Comparison of ENCODE assay signal across 8 cellular contexts in the genomic region with DNA sequence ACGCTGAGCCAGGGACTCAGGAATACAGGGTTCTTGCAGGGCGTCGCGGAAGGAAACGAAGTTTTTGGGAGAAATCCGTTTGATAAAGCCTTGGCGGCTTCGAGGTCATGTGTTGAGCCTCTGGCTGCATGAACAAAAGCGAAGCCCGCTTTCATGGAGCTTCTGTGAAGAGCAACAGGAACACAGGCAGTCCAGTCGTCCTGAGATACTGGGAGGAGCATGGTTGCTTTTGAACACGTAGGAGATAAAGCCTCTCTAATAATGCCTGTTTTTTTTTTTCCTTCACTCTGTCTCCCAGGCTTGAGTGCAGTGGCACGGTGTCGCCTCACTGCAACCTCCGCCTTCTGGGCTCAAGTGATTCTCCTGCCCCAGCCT. TPM values are rescaled to one million over a fixed set of nuclear protein-coding genes. Genes with fewer than 3 reads are reported as not detected.
DNase-seq lines count a peak whose midpoint lies in the region; ATAC-seq and TF ChIP-seq lines count a peak whose summit lies in the region.

No MANE protein-coding gene starts in this region.

- TF ChIP-seq CTCF in HL-60 (IDR thresholded peaks at IDR 0.05; ENCODE audit: insufficient read depth, low read length): no peak
- TF ChIP-seq CTCF in mammary epithelial cell (conservative IDR thresholded peaks at IDR 0.05 in 1 of 2, IDR thresholded peaks at IDR 0.05 in 1 of 2; ENCODE audit: extremely low read depth in 1 of 2, insufficient read depth in 1 of 2, low read depth in 1 of 2, low read length in 2 of 2): no peak

- H3K14ac ChIP-seq in mesenchymal stem cell (ENCODE audit: low read length in 2 of 2): peak overlapping the region in 1 of 2 experiments; percentile 79

- H2AFZ ChIP-seq in mammary epithelial cell (ENCODE audit: low read depth, low read length) (peak overlapping the region; percentile 98), mesenchymal stem cell (ENCODE audit: low read depth, low read length) (peak overlapping the region; percentile 98)

- WGBS in mammary epithelial cell (ENCODE audit: low coverage, missing lambda C conversion rate): 17% methylated on average over 13 of the region's 15 CpGs
- WGBS in mesenchymal stem cell: 27% methylated on average over 14 of the region's 15 CpGs

- in situ Hi-C loops in mammary epithelial cell (cut with MboI; ENCODE audit: low sequenced_read_pairs in 2 of 2): no loop called here

- peak overlapping the region; percentile 73 to 96 for H3K18ac ChIP-seq in mesenchymal stem cell (ENCODE audit: low read depth in 1 of 2, low read length in 2 of 2)

- H3K23ac ChIP-seq in mesenchymal stem cell (ENCODE audit: low read length in 2 of 2): peak overlapping the region in 1 of 2 experiments; percentile 64

- H3K4me3 ChIP-seq in HL-60 (replicated peaks; ENCODE audit: insufficient read depth, low read length): peak overlapping the region; percentile 64
- H3K4me3 ChIP-seq in mammary epithelial cell (replicated peaks in 1 of 3; ENCODE audit: insufficient read depth in 1 of 3, low read depth in 2 of 3, low read length in 3 of 3): peak overlapping the region; percentile 55 to 65 (median 62)
- peak overlapping the region; percentile 70 to 90 for H3K4me3 ChIP-seq in mesenchymal stem cell (ENCODE audit: insufficient read depth in 1 of 2, low read depth in 1 of 2, low read length in 2 of 2)

- intact Hi-C loops in mammary epithelial cell (cut with micrococcal nuclease): no loop called here

- H3K9me3 ChIP-seq in mammary epithelial cell (replicated peaks; ENCODE audit: insufficient read depth, low read length) (peaks cover 23% of the 10 kb centered on the region), mesenchymal stem cell (ENCODE audit: control insufficient read depth, low read length) (peaks cover 34% of the 10 kb centered on the region)

- H3K4me2 ChIP-seq in mammary epithelial cell (ENCODE audit: insufficient read depth, low read depth, low read length): peak overlapping the region; percentile 88
- H3K4me2 ChIP-seq in mesenchymal stem cell (ENCODE audit: low read length, poor library complexity, severe bottlenecking): peak overlapping the region; percentile 90

- no peaks in the 10 kb centered on the region for H4K20me1 ChIP-seq in mammary epithelial cell (ENCODE audit: insufficient read depth, low read length)

- no peak overlapping the region for H3K27ac ChIP-seq in HL-60 (replicated peaks)
- no peak overlapping the region for H3K27ac ChIP-seq in mammary epithelial cell (ENCODE audit: insufficient read depth, low read depth, low read length)
- no peak overlapping the region for H3K27ac ChIP-seq in mesenchymal stem cell (ENCODE audit: low read length, poor library complexity, severe bottlenecking)

- peak; percentile 10 for ATAC-seq in GM18909 (IDR thresholded peaks at IDR 0.05; ENCODE audit: poor library complexity, unreplicated experiment)
- ATAC-seq in HG03469 (IDR thresholded peaks at IDR 0.05; ENCODE audit: unreplicated experiment): no peak

- peaks cover 2% of the 10 kb centered on the region for H3K4me1 ChIP-seq in mammary epithelial cell (ENCODE audit: insufficient read depth, low read length)
- peaks cover 4% of the 10 kb centered on the region for H3K4me1 ChIP-seq in mesenchymal stem cell (ENCODE audit: control insufficient read depth, insufficient read depth, low read depth, low read length)

- no peaks in the 10 kb centered on the region for H3K79me2 ChIP-seq in mammary epithelial cell (ENCODE audit: insufficient read depth, low read length)

- H2BK5ac ChIP-seq in mesenchymal stem cell (ENCODE audit: low read depth, low read length, poor library complexity, severe bottlenecking): no peak overlapping the region

- no peak for DNase-seq in HL-60 (ENCODE audit: low read depth in 1 of 2, low spot score in 1 of 2)
- no peak for DNase-seq in mammary epithelial cell
- DNase-seq in mesenchymal stem cell: no peak
- DNase-seq in NCI-H2171 (lab: John Stamatoyannopoulos, UW): no peak
- DNase-seq in dermis blood vessel endothelial cell: no peak
- no peak for DNase-seq in ecto neural progenitor cell (ENCODE audit: low spot score)

- H4K8ac ChIP-seq in mesenchymal stem cell (ENCODE audit: low read length): peak overlapping the region; percentile 74

- no peaks in the 10 kb centered on the region for H3K27me3 ChIP-seq in HL-60 (ENCODE audit: insufficient read depth, poor library complexity, severe bottlenecking)
- no peaks in the 10 kb centered on the region for H3K27me3 ChIP-seq in mammary epithelial cell (ENCODE audit: insufficient read depth, low read length)
- H3K27me3 ChIP-seq in mesenchymal stem cell (ENCODE audit: control insufficient read depth in 1 of 2, insufficient read depth in 1 of 2, low read length in 2 of 2): no peaks in the 10 kb centered on the region

- H3K4ac ChIP-seq in mesenchymal stem cell (ENCODE audit: low read depth in 1 of 2, low read length in 2 of 2): peak overlapping the region; percentile 46 to 88

- H2AK5ac ChIP-seq in mesenchymal stem cell (ENCODE audit: low read length, severe bottlenecking): no peak overlapping the region

- peak overlapping the region; percentile 73 for H2BK15ac ChIP-seq in mesenchymal stem cell (ENCODE audit: low read depth, poor library complexity, severe bottlenecking)

- dilution Hi-C loops in mammary epithelial cell (cut with HindIII; ENCODE audit: low sequenced_read_pairs): no loop called here

- no peak overlapping the region for H2BK120ac ChIP-seq in mesenchymal stem cell (ENCODE audit: low read depth, low read length)

- no peak overlapping the region for H3K9ac ChIP-seq in mammary epithelial cell (ENCODE audit: insufficient read depth, low read length)
- H3K9ac ChIP-seq in mesenchymal stem cell (ENCODE audit: low read length): peak overlapping the region; percentile 90

- CTCF ChIA-PET in mammary epithelial cell (lab: Charles Lee; ENCODE audit: low non-redundant PET): interaction anchor here (0.6 kb wide), 1 partner anchor 41 kb away, joined by 3 read pairs; no protein-coding TSS in a partner anchor

- no peak overlapping the region for H2BK12ac ChIP-seq in mesenchymal stem cell (ENCODE audit: low read length in 2 of 2)

- peak overlapping the region; percentile 71 for H4K91ac ChIP-seq in mesenchymal stem cell (ENCODE audit: low read length)

- BruUV-seq in mammary epithelial cell (replicated peaks; lab: Mats Ljungman, UMichigan): no TSS peak

- no peaks in the 10 kb centered on the region for H3K36me3 ChIP-seq in mammary epithelial cell (ENCODE audit: insufficient read depth, low read length)
- H3K36me3 ChIP-seq in mesenchymal stem cell (ENCODE audit: control insufficient read depth in 1 of 2, insufficient read depth in 2 of 2, low read depth in 1 of 2, low read length in 2 of 2): peaks cover 9 to 26% of the 10 kb centered on the region in 2 experiments

- peaks cover 22% of the 10 kb centered on the region for H3K79me1 ChIP-seq in mesenchymal stem cell (replicated peaks; ENCODE audit: low read length, poor library complexity, severe bottlenecking)

RNA-seq across cellular contexts. Expression of gene ZNF32, which starts 0.5 kb away (rescaled TPM):
- total RNA-seq in mammary epithelial cell: 10 to 100 TPM; 13.8 to 21.3 TPM
- 14.9 TPM for polyA plus RNA-seq in mammary epithelial cell
- polyA minus RNA-seq in mammary epithelial cell: 18.9 TPM
- 24.7 TPM for polyA plus RNA-seq in mesenchymal stem cell (2013, experiment 1 of 2)
- polyA plus RNA-seq in mesenchymal stem cell (2013, experiment 2 of 2): 25.4 TPM
- total RNA-seq in dermis blood vessel endothelial cell: 14.1 and 34.4 TPM in 2 replicates

RNA-seq across cellular contexts. Expression of gene ZNF485, which starts 42.9 kb away (rescaled TPM):
- total RNA-seq in mammary epithelial cell (1 to 10 TPM; 5.0 to 6.5 TPM), dermis blood vessel endothelial cell (1.0 TPM in 2 replicates)
- polyA plus RNA-seq in mammary epithelial cell: 3.2 TPM
- 1.5 TPM for polyA minus RNA-seq in mammary epithelial cell
- polyA plus RNA-seq in mesenchymal stem cell (2013, experiment 1 of 2): 0.91 TPM
- 0.88 TPM for polyA plus RNA-seq in mesenchymal stem cell (2013, experiment 2 of 2)
